In genomic region chr4:36043241-36043640, GRCh38 we compare ENCODE assay signal across 35 cellular contexts.
"Had no signal": no experiment of that assay in that cellular context is flagged by ENCODE, and none has a peak within 500 bp of the region (broad histone marks: within the 10 kb centered on the region; RNA-seq: fewer than 3 reads in every experiment).

No MANE protein-coding gene starts in this region.

- H3K36me3 ChIP-seq: MG63 had no signal

- H3K27ac ChIP-seq: KMS-11 had no signal

- H3K4me2 ChIP-seq: KMS-11 had no signal

- H3K27me3 ChIP-seq: MG63 had no signal

- DNase-seq: Karpas-422, Kasumi-1, KG1, MG63, MM.1S, MV-4-11, NCI-H1048, NCI-H1092, NCI-H1092 treated with DMSO at 0.1 percent for 48 hours, NCI-H1105, NCI-H1105 treated with DMSO at 0.1 percent for 48 hours, NCI-H1417, NCI-H1417 treated with DMSO at 0.1 percent for 48 hours, NCI-H1436, NCI-H1436 treated with DMSO at 0.1 percent for 48 hours, NCI-H146, NCI-H1694, NCI-H1694 treated with DMSO at 0.1 percent for 48 hours, NCI-H187, NCI-H187 treated with DMSO at 0.1 percent for 48 hours, NCI-H1930, NCI-H2029, NCI-H2029 treated with DMSO at 0.1 percent for 48 hours, NCI-H2081, NCI-H2081 treated with DMSO at 0.1 percent for 48 hours, NCI-H2107, NCI-H2171, NCI-H2171 treated with DMSO at 0.1 percent for 48 hours, NCI-H2227 treated with DMSO at 0.1 percent for 48 hours, NCI-H226, NCI-H345, NCI-H446, NCI-H446 treated with DMSO at 0.1 percent for 48 hours, NCI-H510A had no signal

- H3K4me3 ChIP-seq: MG63 had no signal

- H3K9me3 ChIP-seq: MG63 had no signal

- H3K9ac ChIP-seq: KMS-11 had no signal
